ENCODE assay signal across 25 cellular contexts in genomic region chr2:101863534-101863933, GRCh38.
"Had no signal": no experiment of that assay in that cellular context is flagged by ENCODE, and none has a peak within 500 bp of the region (broad histone marks: within the 10 kb centered on the region; RNA-seq: fewer than 3 reads in every experiment).

No MANE protein-coding gene starts in this region.

- H3K9me3 Mint-ChIP-seq: immature natural killer cell; memory B cell; nephron; stimulated activated naive B cell treated with anti-CD40 and anti-IgM and Interleukin-4, amounts not matched to agents 10 μg/mL and 1 μg/mL and 100 μg/mL, for 72 hours; stimulated activated naive CD8-positive, alpha-beta T cell treated with anti-CD3 and anti-CD28 coated beads, Interleukin-15, amount 100 ng/mL, for 72 hours had no signal

- H3K79me2 ChIP-seq: parathyroid adenoma had no signal

- H3K9me3 ChIP-seq: colonic mucosa, esophagus squamous epithelium, gastroesophageal sphincter, left lung, lower lobe of right lung, prostate gland, spleen, testis, tibial nerve, upper lobe of right lung, vagina had no signal

- H3K27me3 Mint-ChIP-seq: memory B cell; stimulated activated naive B cell treated with anti-CD40 and anti-IgM and Interleukin-4, amounts not matched to agents 10 μg/mL and 1 μg/mL and 100 μg/mL, for 72 hours; stimulated activated naive CD8-positive, alpha-beta T cell treated with anti-CD3 and anti-CD28 coated beads, Interleukin-15, amount 100 ng/mL, for 72 hours had no signal

- H3K27ac Mint-ChIP-seq: immature natural killer cell; memory B cell; nephron; stimulated activated naive B cell treated with anti-CD40 and anti-IgM and Interleukin-4, amounts not matched to agents 10 μg/mL and 1 μg/mL and 100 μg/mL, for 72 hours had no signal

- H3K27ac ChIP-seq: colonic mucosa, epithelial cell of prostate, esophagus squamous epithelium, gastroesophageal sphincter, left lung, lower lobe of right lung, parathyroid adenoma, prostate gland, testis, tibial nerve, upper lobe of right lung, vagina had no signal

- H3K4me3 ChIP-seq: colonic mucosa, esophagus squamous epithelium, gastroesophageal sphincter, left lung, lower lobe of right lung, prostate gland, spleen, testis, tibial nerve, upper lobe of right lung, vagina had no signal

- H3K9ac ChIP-seq: parathyroid adenoma had no signal

- ATAC-seq: gastroesophageal sphincter; left lung; lower lobe of right lung; sciatic nerve; stimulated activated naive B cell treated with anti-CD40 and anti-IgM and Interleukin-4, amounts not matched to agents 10 μg/mL and 1 μg/mL and 100 μg/mL, for 72 hours; stimulated activated naive CD8-positive, alpha-beta T cell treated with anti-CD3 and anti-CD28 coated beads, Interleukin-15, amount 100 ng/mL, for 72 hours; upper lobe of right lung had no signal

- H3K36me3 ChIP-seq: colonic mucosa, prostate gland had no signal

- H2AFZ ChIP-seq: parathyroid adenoma had no signal

- H3K4me3 Mint-ChIP-seq: immature natural killer cell; memory B cell; nephron; stimulated activated naive B cell treated with anti-CD40 and anti-IgM and Interleukin-4, amounts not matched to agents 10 μg/mL and 1 μg/mL and 100 μg/mL, for 72 hours; stimulated activated naive CD8-positive, alpha-beta T cell treated with anti-CD3 and anti-CD28 coated beads, Interleukin-15, amount 100 ng/mL, for 72 hours had no signal

- H3K4me1 ChIP-seq: colonic mucosa, gastroesophageal sphincter, left lung, lower lobe of right lung, parathyroid adenoma, prostate gland, spleen, testis, upper lobe of right lung, vagina had no signal

- H3K27me3 ChIP-seq: colonic mucosa, esophagus squamous epithelium, gastroesophageal sphincter, left lung, spleen, testis, tibial nerve, upper lobe of right lung, vagina had no signal

- DNase-seq: colonic mucosa; dermis blood vessel endothelial cell; effector CD4-positive, alpha-beta T cell; esophagus squamous epithelium; foreskin fibroblast; immature natural killer cell; left lung; lower lobe of right lung; midbrain; spleen; stimulated activated CD4-positive, alpha-beta T cell treated with anti-CD3 and anti-CD28 coated beads, Interleukin-2, amount 100 ng/mL, for 24 hours; stimulated activated CD4-positive, alpha-beta T cell treated with anti-CD3 and anti-CD28 coated beads, Interleukin-4, amount 100 ng/mL, for 4 hours; stimulated activated naive B cell treated with anti-CD40 and anti-IgM and Interleukin-4, amounts not matched to agents 10 μg/mL and 1 μg/mL and 100 μg/mL, for 72 hours; stimulated activated naive CD8-positive, alpha-beta T cell treated with anti-CD3 and anti-CD28 coated beads, Interleukin-15, amount 100 ng/mL, for 72 hours; testis; upper lobe of right lung had no signal
